Comparison of ENCODE assay signal across 2 cellular contexts in genomic region chr12:3035815-3036702, GRCh38.
TF ChIP-seq lines count a peak whose summit lies in the region.

No MANE protein-coding gene starts in this region.

TF ChIP-seq in IMR-90, 13 proteins besides CTCF, POLR2A, EP300 and RAD21 (continued from another document):
- TF ChIP-seq SMC3 (IDR thresholded peaks at IDR 0.05; ENCODE audit: low read depth, low read length): peak; percentile 33
- no peak for TF ChIP-seq USF2 (IDR thresholded peaks at IDR 0.05; ENCODE audit: low read depth, low read length)

TF ChIP-seq in neural cell, 6 proteins besides CTCF, POLR2A, EP300 and RAD21 (continued from another document):
- TF ChIP-seq MXI1 (conservative IDR thresholded peaks at IDR 0.05; ENCODE audit: poor library complexity, severe bottlenecking) (no peak), REST (IDR thresholded peaks at IDR 0.05; ENCODE audit: borderline replicate concordance) (no peak)
